ENCODE assay signal across 14 cellular contexts in genomic region chr12:31206038-31206670, GRCh38.
DNase-seq lines count a peak whose midpoint lies in the region; ATAC-seq, FAIRE-seq and TF ChIP-seq lines count a peak whose summit lies in the region.
"Had no signal": no experiment of that assay in that cellular context is flagged by ENCODE, and none has a peak within 500 bp of the region (broad histone marks: within the 10 kb centered on the region; RNA-seq: fewer than 3 reads in every experiment).

No MANE protein-coding gene starts in this region.

- POLR2A ChIA-PET in HEK293T (lab: Yijun Ruan, JAX), result no interaction called here

- intact Hi-C loops in heart left ventricle (cut with DNase I), result no loop called here

- no peak for TF ChIP-seq CTCF in astrocyte (IDR thresholded peaks at IDR 0.05; ENCODE audit: insufficient read depth, low read depth, low read length)
- TF ChIP-seq CTCF in heart left ventricle (IDR thresholded peaks at IDR 0.05), result no peak

- FAIRE-seq in astrocyte (lab: Jason Lieb, UNC) (peak; percentile 50), small intestine (lab: Jason Lieb, UNC) (no peak)

- H3K9ac ChIP-seq in astrocyte (ENCODE audit: low read length), result no peak overlapping the region

- H3K36me3 ChIP-seq in astrocyte (ENCODE audit: insufficient read depth, low read length) (no peaks in the 10 kb centered on the region), heart left ventricle (no peaks in the 10 kb centered on the region), small intestine (ENCODE audit: control insufficient read depth in 2 of 2, insufficient read depth in 2 of 2, low read length in 2 of 2) (no peaks in the 10 kb centered on the region)
- H3K36me3 ChIP-seq: thyroid gland had no signal

- H3K27me3 ChIP-seq in astrocyte (ENCODE audit: insufficient read depth, low read length) (peaks cover 2% of the 10 kb centered on the region), heart left ventricle (no peaks in the 10 kb centered on the region), small intestine (ENCODE audit: control insufficient read depth in 2 of 2, insufficient read depth in 2 of 2, low read length in 2 of 2) (no peaks in the 10 kb centered on the region)

- no peaks in the 10 kb centered on the region for H4K20me1 ChIP-seq in astrocyte (ENCODE audit: insufficient read depth, low read length)

- H3K27ac ChIP-seq in astrocyte (ENCODE audit: low read depth, low read length) (no peak overlapping the region), heart left ventricle (no peak overlapping the region), small intestine (ENCODE audit: low read depth in 1 of 2, low read length in 1 of 2) (no peak overlapping the region)
- H3K27ac ChIP-seq: 22Rv1, dorsolateral prefrontal cortex, thyroid gland had no signal

- H3K4me3 ChIP-seq in astrocyte (ENCODE audit: insufficient read depth, low read depth, low read length), result no peak overlapping the region
- H3K4me3 ChIP-seq in heart left ventricle, result no peak overlapping the region
- H3K4me3 ChIP-seq in small intestine (ENCODE audit: low read depth in 1 of 2, low read length in 2 of 2), result no peak overlapping the region
- H3K4me3 ChIP-seq: dorsolateral prefrontal cortex, thyroid gland had no signal

- H3K4me2 ChIP-seq in astrocyte (ENCODE audit: low read length), result no peak overlapping the region

- no peak overlapping the region for H2AFZ ChIP-seq in astrocyte (ENCODE audit: low read depth, low read length)

- WGBS in heart left ventricle, 4 donors, result 48 to 59% (median 54%) methylated on average over 4 of the region's 4 CpGs
- 26 to 42% (median 30%) methylated on average over 4 of the region's 4 CpGs for WGBS in small intestine, 3 donors

- peaks cover 22% of the 10 kb centered on the region for H3K4me1 Mint-ChIP-seq in astrocyte (ENCODE audit: low read depth, unreplicated experiment)
- H3K4me1 Mint-ChIP-seq in natural killer cell treated with Interleukin-12 subunit alpha and Interleukin-12 subunit beta and Interleukin-15 and Interleukin-18, amount 100 ng/mL, for 72 hours (ENCODE audit: low read depth in 2 of 2), result peaks cover 5 to 7% of the 10 kb centered on the region in 2 donors

- peaks cover 3% of the 10 kb centered on the region for H3K9me3 Mint-ChIP-seq in astrocyte (ENCODE audit: unreplicated experiment)
- no peaks in the 10 kb centered on the region for H3K9me3 Mint-ChIP-seq in natural killer cell treated with Interleukin-12 subunit alpha and Interleukin-12 subunit beta and Interleukin-15 and Interleukin-18, amount 100 ng/mL, for 72 hours
- H3K9me3 Mint-ChIP-seq: T-cell had no signal

- peak overlapping the region; percentile 64 for H3K27ac Mint-ChIP-seq in astrocyte (ENCODE audit: unreplicated experiment)
- H3K27ac Mint-ChIP-seq in natural killer cell treated with Interleukin-12 subunit alpha and Interleukin-12 subunit beta and Interleukin-15 and Interleukin-18, amount 100 ng/mL, for 72 hours, result no peak overlapping the region
- H3K27ac Mint-ChIP-seq: T-cell had no signal

- no peaks in the 10 kb centered on the region for H3K4me1 ChIP-seq in astrocyte (ENCODE audit: insufficient read depth, low read length)
- H3K4me1 ChIP-seq in heart left ventricle, result peaks cover 0 to 11% (median 0%) of the 10 kb centered on the region in 12 donors
- no peaks in the 10 kb centered on the region for H3K4me1 ChIP-seq in small intestine (ENCODE audit: control insufficient read depth in 2 of 2, insufficient read depth in 1 of 2, low read depth in 1 of 2, low read length in 1 of 2)
- H3K4me1 ChIP-seq: thyroid gland had no signal

- ATAC-seq in heart left ventricle, result peak in 3 of 4 donors; percentile 41 to 91 (median 89)
- no peak for ATAC-seq in natural killer cell treated with Interleukin-12 subunit alpha and Interleukin-12 subunit beta and Interleukin-15 and Interleukin-18, amount 100 ng/mL, for 72 hours
- ATAC-seq: T-cell had no signal

- no peak overlapping the region for H3K4me3 Mint-ChIP-seq in astrocyte (ENCODE audit: unreplicated experiment)
- H3K4me3 Mint-ChIP-seq in natural killer cell treated with Interleukin-12 subunit alpha and Interleukin-12 subunit beta and Interleukin-15 and Interleukin-18, amount 100 ng/mL, for 72 hours, result no peak overlapping the region
- H3K4me3 Mint-ChIP-seq: T-cell had no signal

- no peaks in the 10 kb centered on the region for H3K9me3 ChIP-seq in astrocyte (ENCODE audit: insufficient read depth, low read depth, low read length)
- H3K9me3 ChIP-seq in heart left ventricle, result no peaks in the 10 kb centered on the region
- no peaks in the 10 kb centered on the region for H3K9me3 ChIP-seq in small intestine (ENCODE audit: control insufficient read depth, low read depth)
- H3K9me3 ChIP-seq: thyroid gland had no signal

- H3K36me3 Mint-ChIP-seq in astrocyte (ENCODE audit: low read depth, unreplicated experiment), result no peaks in the 10 kb centered on the region
- H3K36me3 Mint-ChIP-seq in natural killer cell treated with Interleukin-12 subunit alpha and Interleukin-12 subunit beta and Interleukin-15 and Interleukin-18, amount 100 ng/mL, for 72 hours, result no peaks in the 10 kb centered on the region
- H3K36me3 Mint-ChIP-seq: T-cell had no signal

- CTCF ChIA-PET in HEK293T (lab: Yijun Ruan, JAX), result no interaction called here

- peak; percentile 57 for DNase-seq in DMS 273 (lab: John Stamatoyannopoulos, UW; ENCODE audit: unreplicated experiment)
- DNase-seq in DMS 273 treated with DMSO at 0.1 percent for 48 hours (lab: John Stamatoyannopoulos, UW), result no peak
- DNase-seq in astrocyte (ENCODE audit: low read depth), result peak; percentile 74
- peak in 1 of 5 donors; percentile 18 for DNase-seq in heart left ventricle
- peak; percentile 65 for DNase-seq in small intestine
- no peak for DNase-seq in HEK293T (ENCODE audit: extremely low spot score)
- DNase-seq in natural killer cell treated with Interleukin-12 subunit alpha and Interleukin-12 subunit beta and Interleukin-15 and Interleukin-18, amount 100 ng/mL, for 72 hours (ENCODE audit: low spot score), result no peak
- DNase-seq in NCI-H510A treated with DMSO at 0.1 percent for 48 hours (lab: John Stamatoyannopoulos, UW), result no peak
- DNase-seq: activated CD8-positive, alpha-beta memory T cell treated with anti-CD3 and anti-CD28 coated beads, Interleukin-2, amount 50 U/mL, for 48 hours; dorsolateral prefrontal cortex; NCI-H1694 treated with DMSO at 0.1 percent for 48 hours; T-cell; thyroid gland had no signal

- H3K27me3 Mint-ChIP-seq in astrocyte (ENCODE audit: low read depth, unreplicated experiment), result no peaks in the 10 kb centered on the region
- peaks cover 16 to 40% of the 10 kb centered on the region in 2 donors for H3K27me3 Mint-ChIP-seq in natural killer cell treated with Interleukin-12 subunit alpha and Interleukin-12 subunit beta and Interleukin-15 and Interleukin-18, amount 100 ng/mL, for 72 hours

- no peaks in the 10 kb centered on the region for H3K79me2 ChIP-seq in astrocyte (ENCODE audit: insufficient read depth, low read length)

- TF ChIP-seq POLR2A in heart left ventricle (IDR thresholded peaks at IDR 0.05), result no peak

TF ChIP-seq in HEK293T, 16 proteins besides CTCF, POLR2A, EP300 and RAD21:
- TF ChIP-seq CTBP1 (IDR thresholded peaks at IDR 0.05; ENCODE audit: borderline replicate concordance), result no peak
- TF ChIP-seq ARNT (IDR thresholded peaks at IDR 0.05), result no peak
- TF ChIP-seq SUZ12 (IDR thresholded peaks at IDR 0.05), result no peak
- TF ChIP-seq FOXK2 (IDR thresholded peaks at IDR 0.05), result no peak
- no peak for TF ChIP-seq LEF1 (IDR thresholded peaks at IDR 0.05; ENCODE audit: borderline replicate concordance)
- no peak for TF ChIP-seq BHLHE40 (IDR thresholded peaks at IDR 0.05; ENCODE audit: borderline replicate concordance)
- no peak for TF ChIP-seq FOXA1 (IDR thresholded peaks at IDR 0.05)
- TF ChIP-seq SP1 (IDR thresholded peaks at IDR 0.05), result no peak
- no peak for TF ChIP-seq ZNF384 (IDR thresholded peaks at IDR 0.05)
- no peak for TF ChIP-seq L3MBTL2 (conservative IDR thresholded peaks at IDR 0.05)
- TF ChIP-seq NFRKB (IDR thresholded peaks at IDR 0.05), result no peak
- TF ChIP-seq FOXM1 (IDR thresholded peaks at IDR 0.05; ENCODE audit: borderline replicate concordance), result no peak
- TF ChIP-seq ELF4 (IDR thresholded peaks at IDR 0.05), result no peak
- no peak for TF ChIP-seq PKNOX1 (IDR thresholded peaks at IDR 0.05)
- no peak for TF ChIP-seq HDGF (IDR thresholded peaks at IDR 0.05; ENCODE audit: borderline replicate concordance)
- TF ChIP-seq TARDBP (IDR thresholded peaks at IDR 0.05), result no peak

Comparison
In these comparisons a context has a peak if more than half of its experiments do, and no peak if none do; other contexts are left out.
1. DNase-seq: peak in DMS 273 (single experiment), astrocyte (single experiment) and small intestine (single experiment); none in DMS 273 treated with DMSO at 0.1 percent for 48 hours (single experiment), HEK293T (single experiment), natural killer cell treated with Interleukin-12 subunit alpha and Interleukin-12 subunit beta and Interleukin-15 and Interleukin-18, amount 100 ng/mL, for 72 hours (single experiment) and NCI-H510A treated with DMSO at 0.1 percent for 48 hours (single experiment).
2. ATAC-seq: peak in heart left ventricle (3 of 4); none in natural killer cell treated with Interleukin-12 subunit alpha and Interleukin-12 subunit beta and Interleukin-15 and Interleukin-18, amount 100 ng/mL, for 72 hours (0 of 2).